In the genomic region with DNA sequence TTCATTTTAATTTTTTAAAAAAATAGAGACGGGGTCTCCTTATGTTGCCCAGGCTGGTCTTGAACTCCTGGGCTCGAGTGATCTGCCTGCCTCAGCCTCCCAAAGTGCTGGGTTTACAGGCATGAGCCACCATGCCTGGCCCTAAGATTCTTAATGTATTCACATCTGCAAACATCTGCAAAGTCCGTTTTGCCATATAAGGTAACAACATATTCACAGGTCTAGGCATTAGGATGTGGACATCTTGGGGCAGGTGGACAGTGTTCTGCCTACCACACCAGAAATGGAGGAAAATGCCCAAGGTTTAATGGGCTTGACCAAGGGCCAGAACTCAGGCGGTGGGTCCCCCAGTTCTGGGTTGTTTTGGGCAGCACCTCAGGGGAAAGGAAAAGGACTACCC, we compare ENCODE assay signal across 29 cellular contexts.
"Had no signal": no experiment of that assay in that cellular context is flagged by ENCODE, and none has a peak within 500 bp of the region (broad histone marks: within the 10 kb centered on the region; RNA-seq: fewer than 3 reads in every experiment).

No MANE protein-coding gene starts in this region.

- H3K27me3 Mint-ChIP-seq: activated CD8-positive, alpha-beta T cell treated with anti-CD3 and anti-CD28 coated beads for 36 hours; activated naive CD8-positive, alpha-beta T cell treated with anti-CD3 and anti-CD28 coated beads, Interleukin-2, amount 10 ng/mL, durations not matched to agents 7 days and 5 days; activated T-helper 17 cell treated with anti-CD3 and anti-CD28 coated beads, Interleukin-2, amount 50 U/mL, for 72 hours had no signal

- H3K4me3 ChIP-seq: ascending aorta, MG63 had no signal

- H3K9me3 ChIP-seq: ascending aorta, MG63 had no signal

- DNase-seq: activated CD4-positive, alpha-beta T cell treated with anti-CD3 and anti-CD28 coated beads, Interleukin-2, amount 10 ng/mL, durations not matched to agents 24 days and 14 days; activated CD4-positive, alpha-beta T cell treated with anti-CD3 and anti-CD28 coated beads, Interleukin-2, amount 50 U/mL, for 4 hours; activated CD8-positive, alpha-beta T cell treated with anti-CD3 and anti-CD28 coated beads for 36 hours; activated effector memory CD4-positive, alpha-beta T cell treated with anti-CD3 and anti-CD28 coated beads, Interleukin-2, amount 50 U/mL, for 16 hours; activated naive CD4-positive, alpha-beta T cell; activated naive CD4-positive, alpha-beta T cell treated with anti-CD3 and anti-CD28 coated beads, Interleukin-2, amount 50 U/mL, for 16 hours; activated naive CD8-positive, alpha-beta T cell treated with anti-CD3 and anti-CD28 coated beads, Interleukin-2, amount 10 ng/mL, durations not matched to agents 7 days and 5 days; activated T-cell treated with anti-CD3 and anti-CD28 coated beads, Interleukin-2, amount 50 U/mL, for 1 hour; activated T-cell treated with anti-CD3 and anti-CD28 coated beads, Interleukin-2, amount 50 U/mL, for 72 hours; amygdala; Kasumi-1; KBM-7; MG63; MV-4-11; NCI-H1092; NCI-H1436 treated with DMSO at 0.1 percent for 48 hours; NCI-H1694 treated with DMSO at 0.1 percent for 48 hours; NCI-H2029; NCI-H345; NCI-H524 treated with DMSO at 0.1 percent for 48 hours; PC-3; SW 1271; T-helper 1 cell; T1000 had no signal

- H3K4me1 ChIP-seq: ascending aorta had no signal

- H3K9me3 Mint-ChIP-seq: activated CD4-positive, alpha-beta T cell treated with anti-CD3 and anti-CD28 coated beads, Interleukin-2, amount 10 ng/mL, durations not matched to agents 24 days and 14 days; activated CD8-positive, alpha-beta T cell treated with anti-CD3 and anti-CD28 coated beads for 36 hours; activated naive CD8-positive, alpha-beta T cell treated with anti-CD3 and anti-CD28 coated beads, Interleukin-2, amount 10 ng/mL, durations not matched to agents 7 days and 5 days; activated T-cell treated with anti-CD3 and anti-CD28 coated beads, Interleukin-2, amount 50 U/mL, for 72 hours; activated T-helper 17 cell treated with anti-CD3 and anti-CD28 coated beads, Interleukin-2, amount 50 U/mL, for 72 hours had no signal

- ATAC-seq: activated CD8-positive, alpha-beta T cell treated with anti-CD3 and anti-CD28 coated beads for 36 hours; activated T-cell treated with anti-CD3 and anti-CD28 coated beads, Interleukin-2, amount 50 U/mL, for 72 hours; activated T-helper 17 cell treated with anti-CD3 and anti-CD28 coated beads, Interleukin-2, amount 50 U/mL, for 72 hours; PC-3; Right ventricle myocardium inferior had no signal

- H3K27ac ChIP-seq: ascending aorta, RWPE1 had no signal

- H3K27ac Mint-ChIP-seq: activated CD4-positive, alpha-beta T cell treated with anti-CD3 and anti-CD28 coated beads, Interleukin-2, amount 10 ng/mL, durations not matched to agents 24 days and 14 days; activated CD8-positive, alpha-beta T cell treated with anti-CD3 and anti-CD28 coated beads for 36 hours; activated naive CD8-positive, alpha-beta T cell treated with anti-CD3 and anti-CD28 coated beads, Interleukin-2, amount 10 ng/mL, durations not matched to agents 7 days and 5 days; activated T-cell treated with anti-CD3 and anti-CD28 coated beads, Interleukin-2, amount 50 U/mL, for 72 hours; activated T-helper 17 cell treated with anti-CD3 and anti-CD28 coated beads, Interleukin-2, amount 50 U/mL, for 72 hours had no signal

- H3K4me3 Mint-ChIP-seq: activated CD4-positive, alpha-beta T cell treated with anti-CD3 and anti-CD28 coated beads, Interleukin-2, amount 10 ng/mL, durations not matched to agents 24 days and 14 days; activated CD8-positive, alpha-beta T cell treated with anti-CD3 and anti-CD28 coated beads for 36 hours; activated naive CD8-positive, alpha-beta T cell treated with anti-CD3 and anti-CD28 coated beads, Interleukin-2, amount 10 ng/mL, durations not matched to agents 7 days and 5 days; activated T-cell treated with anti-CD3 and anti-CD28 coated beads, Interleukin-2, amount 50 U/mL, for 72 hours; activated T-helper 17 cell treated with anti-CD3 and anti-CD28 coated beads, Interleukin-2, amount 50 U/mL, for 72 hours had no signal

- H3K27me3 ChIP-seq: ascending aorta, MG63 had no signal

- FAIRE-seq: RCC 7860 had no signal

- H3K36me3 ChIP-seq: ascending aorta, MG63 had no signal
